ENCODE assay signal across 17 cellular contexts in genomic region chr6:133340557-133340956, GRCh38.
DNase-seq lines count a peak whose midpoint lies in the region; ATAC-seq and TF ChIP-seq lines count a peak whose summit lies in the region.
"Had no signal": no experiment of that assay in that cellular context is flagged by ENCODE, and none has a peak within 500 bp of the region (broad histone marks: within the 10 kb centered on the region; RNA-seq: fewer than 3 reads in every experiment).

No MANE protein-coding gene starts in this region.

- DNase-seq in ELF-1 (ENCODE audit: low read depth, low spot score): peak; percentile 32
- DNase-seq in NCI-H226: peak; percentile 95
- DNase-seq in dedifferentiated amniotic fluid mesenchymal stem cell (ENCODE audit: extremely low spot score): peak; percentile 50
- no peak for DNase-seq in gastrocnemius medialis
- DNase-seq in DMS 273 treated with DMSO at 0.1 percent for 48 hours (lab: John Stamatoyannopoulos, UW): no peak
- no peak for DNase-seq in effector memory CD8-positive, alpha-beta T cell
- DNase-seq: activated CD4-positive, alpha-beta memory T cell treated with anti-CD3 and anti-CD28 coated beads for 36 hours; activated T-cell treated with anti-CD3 and anti-CD28 coated beads, Interleukin-2, amount 50 U/mL, for 4 hours; DMS79 treated with DMSO at 0.1 percent for 48 hours; NCI-H82; substantia nigra; T-helper 1 cell; WERI-Rb-1 had no signal

- H3K4me1 Mint-ChIP-seq in effector memory CD8-positive, alpha-beta T cell (ENCODE audit: low read depth in 2 of 2): no peaks in the 10 kb centered on the region
- H3K4me1 Mint-ChIP-seq: central memory CD8-positive, alpha-beta T cell; nephron had no signal

- TF ChIP-seq CTCF in gastrocnemius medialis (IDR thresholded peaks at IDR 0.05 in 4 of 5, conservative IDR thresholded peaks at IDR 0.05 in 1 of 5): no peak

- H3K36me3 Mint-ChIP-seq in effector memory CD8-positive, alpha-beta T cell (ENCODE audit: insufficient read depth): no peaks in the 10 kb centered on the region
- H3K36me3 Mint-ChIP-seq: activated CD4-positive, alpha-beta memory T cell treated with anti-CD3 and anti-CD28 coated beads for 36 hours; activated naive CD4-positive, alpha-beta T cell treated with anti-CD3 and anti-CD28 coated beads, Interleukin-2, amount 50 U/mL, for 72 hours had no signal

- in situ Hi-C loops in gastrocnemius medialis (cut with MboI; ENCODE audit: low sequenced_read_pairs in 4 of 4): no loop called here

- H3K27ac ChIP-seq in gastrocnemius medialis: peak overlapping the region; percentile 35 to 77 (median 72)
- H3K27ac ChIP-seq: WERI-Rb-1 had no signal

- no peak overlapping the region for H3K4me3 Mint-ChIP-seq in effector memory CD8-positive, alpha-beta T cell
- H3K4me3 Mint-ChIP-seq: activated CD4-positive, alpha-beta memory T cell treated with anti-CD3 and anti-CD28 coated beads for 36 hours; activated T-cell treated with anti-CD3 and anti-CD28 coated beads, Interleukin-2, amount 50 U/mL, for 4 hours; central memory CD8-positive, alpha-beta T cell; nephron had no signal

- no peak overlapping the region for H3K27ac Mint-ChIP-seq in effector memory CD8-positive, alpha-beta T cell
- H3K27ac Mint-ChIP-seq: activated CD4-positive, alpha-beta memory T cell treated with anti-CD3 and anti-CD28 coated beads for 36 hours; activated naive CD4-positive, alpha-beta T cell treated with anti-CD3 and anti-CD28 coated beads, Interleukin-2, amount 50 U/mL, for 72 hours; nephron had no signal

- intact Hi-C loops in gastrocnemius medialis (cut with DNase I; ENCODE audit: low total_unique reads): no loop called here

- TF ChIP-seq POLR2A in gastrocnemius medialis (IDR thresholded peaks at IDR 0.05): no peak

- ATAC-seq in gastrocnemius medialis (peak in 1 of 2 donors; percentile 57), HG03135 (IDR thresholded peaks at IDR 0.05; ENCODE audit: unreplicated experiment) (no peak)
- no peak for ATAC-seq in effector memory CD8-positive, alpha-beta T cell (replicated peaks)
- ATAC-seq: activated naive CD4-positive, alpha-beta T cell treated with anti-CD3 and anti-CD28 coated beads, Interleukin-2, amount 50 U/mL, for 72 hours; activated T-cell treated with anti-CD3 and anti-CD28 coated beads, Interleukin-2, amount 50 U/mL, for 4 hours had no signal

- no peaks in the 10 kb centered on the region for H3K36me3 ChIP-seq in gastrocnemius medialis
- H3K36me3 ChIP-seq: WERI-Rb-1 had no signal

- H3K9me3 Mint-ChIP-seq in effector memory CD8-positive, alpha-beta T cell: peaks cover 0 to 2% of the 10 kb centered on the region in 2 donors
- H3K9me3 Mint-ChIP-seq: activated CD4-positive, alpha-beta memory T cell treated with anti-CD3 and anti-CD28 coated beads for 36 hours; activated naive CD4-positive, alpha-beta T cell treated with anti-CD3 and anti-CD28 coated beads, Interleukin-2, amount 50 U/mL, for 72 hours; activated T-cell treated with anti-CD3 and anti-CD28 coated beads, Interleukin-2, amount 50 U/mL, for 4 hours; nephron had no signal

- H3K9me3 ChIP-seq in gastrocnemius medialis: no peaks in the 10 kb centered on the region

- H3K27me3 ChIP-seq in gastrocnemius medialis: no peaks in the 10 kb centered on the region

- H3K4me3 ChIP-seq in gastrocnemius medialis: no peak overlapping the region

- no peaks in the 10 kb centered on the region for H3K27me3 Mint-ChIP-seq in effector memory CD8-positive, alpha-beta T cell
- H3K27me3 Mint-ChIP-seq: activated CD4-positive, alpha-beta memory T cell treated with anti-CD3 and anti-CD28 coated beads for 36 hours; central memory CD8-positive, alpha-beta T cell had no signal

- peaks cover 47 to 50% of the 10 kb centered on the region in 2 donors for H3K4me1 ChIP-seq in gastrocnemius medialis

Comparison
In these comparisons a context has a peak if more than half of its experiments do, and no peak if none do; other contexts are left out.
1. DNase-seq: peak in ELF-1 (single experiment), NCI-H226 (single experiment) and dedifferentiated amniotic fluid mesenchymal stem cell (single experiment); none in gastrocnemius medialis (0 of 2), DMS 273 treated with DMSO at 0.1 percent for 48 hours (single experiment) and effector memory CD8-positive, alpha-beta T cell (0 of 3).